ENCODE assay signal across 1 cellular context in the genomic region with DNA sequence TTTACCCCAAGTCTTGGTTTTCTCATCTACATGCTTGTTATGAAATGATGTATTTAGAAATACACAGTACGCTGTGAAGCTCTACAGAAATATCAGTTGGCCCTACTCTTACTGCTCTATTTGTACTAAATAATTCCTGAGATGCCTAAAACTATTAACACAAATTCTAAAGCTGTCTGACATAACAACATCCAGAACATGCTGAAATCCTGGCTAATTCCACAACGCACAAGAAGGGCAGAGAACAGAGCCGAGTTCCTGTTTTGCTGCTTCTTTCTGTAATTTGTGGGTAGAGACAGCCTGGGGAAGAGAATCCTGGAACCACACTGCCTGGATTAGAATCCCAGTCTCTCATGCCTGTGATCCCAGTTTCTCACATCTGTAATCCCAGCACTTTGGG.
TF ChIP-seq lines count a peak whose summit lies in the region.

No MANE protein-coding gene starts in this region.

TF ChIP-seq in SK-N-SH treated with all-trans-retinoic acid at 6 μM for 48 hours, 23 proteins besides CTCF, POLR2A, EP300 and RAD21:
- TF ChIP-seq, protein P1, sequence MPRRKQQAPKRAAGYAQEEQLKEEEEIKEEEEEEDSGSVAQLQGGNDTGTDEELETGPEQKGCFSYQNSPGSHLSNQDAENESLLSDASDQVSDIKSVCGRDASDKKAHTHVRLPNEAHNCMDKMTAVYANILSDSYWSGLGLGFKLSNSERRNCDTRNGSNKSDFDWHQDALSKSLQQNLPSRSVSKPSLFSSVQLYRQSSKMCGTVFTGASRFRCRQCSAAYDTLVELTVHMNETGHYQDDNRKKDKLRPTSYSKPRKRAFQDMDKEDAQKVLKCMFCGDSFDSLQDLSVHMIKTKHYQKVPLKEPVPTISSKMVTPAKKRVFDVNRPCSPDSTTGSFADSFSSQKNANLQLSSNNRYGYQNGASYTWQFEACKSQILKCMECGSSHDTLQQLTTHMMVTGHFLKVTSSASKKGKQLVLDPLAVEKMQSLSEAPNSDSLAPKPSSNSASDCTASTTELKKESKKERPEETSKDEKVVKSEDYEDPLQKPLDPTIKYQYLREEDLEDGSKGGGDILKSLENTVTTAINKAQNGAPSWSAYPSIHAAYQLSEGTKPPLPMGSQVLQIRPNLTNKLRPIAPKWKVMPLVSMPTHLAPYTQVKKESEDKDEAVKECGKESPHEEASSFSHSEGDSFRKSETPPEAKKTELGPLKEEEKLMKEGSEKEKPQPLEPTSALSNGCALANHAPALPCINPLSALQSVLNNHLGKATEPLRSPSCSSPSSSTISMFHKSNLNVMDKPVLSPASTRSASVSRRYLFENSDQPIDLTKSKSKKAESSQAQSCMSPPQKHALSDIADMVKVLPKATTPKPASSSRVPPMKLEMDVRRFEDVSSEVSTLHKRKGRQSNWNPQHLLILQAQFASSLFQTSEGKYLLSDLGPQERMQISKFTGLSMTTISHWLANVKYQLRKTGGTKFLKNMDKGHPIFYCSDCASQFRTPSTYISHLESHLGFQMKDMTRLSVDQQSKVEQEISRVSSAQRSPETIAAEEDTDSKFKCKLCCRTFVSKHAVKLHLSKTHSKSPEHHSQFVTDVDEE (CRISPR knock-in tag; IDR thresholded peaks at IDR 0.05) = no peak
- TF ChIP-seq TCF4 (CRISPR knock-in tag; IDR thresholded peaks at IDR 0.05; ENCODE audit: borderline replicate concordance) (no peak), ZC3H10 (CRISPR knock-in tag; IDR thresholded peaks at IDR 0.05) (no peak), BACH2 (CRISPR knock-in tag; IDR thresholded peaks at IDR 0.05; ENCODE audit: borderline replicate concordance) (no peak), ISL1 (CRISPR knock-in tag; IDR thresholded peaks at IDR 0.05) (no peak), CSDC2 (CRISPR knock-in tag; IDR thresholded peaks at IDR 0.05) (no peak), SNAI2 (CRISPR knock-in tag; IDR thresholded peaks at IDR 0.05) (no peak)
- TF ChIP-seq, protein P2, sequence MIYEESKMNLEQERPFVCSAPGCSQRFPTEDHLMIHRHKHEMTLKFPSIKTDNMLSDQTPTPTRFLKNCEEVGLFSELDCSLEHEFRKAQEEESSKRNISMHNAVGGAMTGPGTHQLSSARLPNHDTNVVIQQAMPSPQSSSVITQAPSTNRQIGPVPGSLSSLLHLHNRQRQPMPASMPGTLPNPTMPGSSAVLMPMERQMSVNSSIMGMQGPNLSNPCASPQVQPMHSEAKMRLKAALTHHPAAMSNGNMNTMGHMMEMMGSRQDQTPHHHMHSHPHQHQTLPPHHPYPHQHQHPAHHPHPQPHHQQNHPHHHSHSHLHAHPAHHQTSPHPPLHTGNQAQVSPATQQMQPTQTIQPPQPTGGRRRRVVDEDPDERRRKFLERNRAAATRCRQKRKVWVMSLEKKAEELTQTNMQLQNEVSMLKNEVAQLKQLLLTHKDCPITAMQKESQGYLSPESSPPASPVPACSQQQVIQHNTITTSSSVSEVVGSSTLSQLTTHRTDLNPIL (CRISPR knock-in tag; IDR thresholded peaks at IDR 0.05; ENCODE audit: low read depth) = no peak
- TF ChIP-seq, protein P3, sequence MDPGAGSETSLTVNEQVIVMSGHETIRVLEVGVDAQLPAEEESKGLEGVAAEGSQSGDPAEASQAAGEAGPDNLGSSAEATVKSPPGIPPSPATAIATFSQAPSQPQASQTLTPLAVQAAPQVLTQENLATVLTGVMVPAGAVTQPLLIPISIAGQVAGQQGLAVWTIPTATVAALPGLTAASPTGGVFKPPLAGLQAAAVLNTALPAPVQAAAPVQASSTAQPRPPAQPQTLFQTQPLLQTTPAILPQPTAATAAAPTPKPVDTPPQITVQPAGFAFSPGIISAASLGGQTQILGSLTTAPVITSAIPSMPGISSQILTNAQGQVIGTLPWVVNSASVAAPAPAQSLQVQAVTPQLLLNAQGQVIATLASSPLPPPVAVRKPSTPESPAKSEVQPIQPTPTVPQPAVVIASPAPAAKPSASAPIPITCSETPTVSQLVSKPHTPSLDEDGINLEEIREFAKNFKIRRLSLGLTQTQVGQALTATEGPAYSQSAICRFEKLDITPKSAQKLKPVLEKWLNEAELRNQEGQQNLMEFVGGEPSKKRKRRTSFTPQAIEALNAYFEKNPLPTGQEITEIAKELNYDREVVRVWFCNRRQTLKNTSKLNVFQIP (CRISPR knock-in tag; IDR thresholded peaks at IDR 0.05; ENCODE audit: borderline replicate concordance, low read depth) = no peak
- TF ChIP-seq, protein P4, sequence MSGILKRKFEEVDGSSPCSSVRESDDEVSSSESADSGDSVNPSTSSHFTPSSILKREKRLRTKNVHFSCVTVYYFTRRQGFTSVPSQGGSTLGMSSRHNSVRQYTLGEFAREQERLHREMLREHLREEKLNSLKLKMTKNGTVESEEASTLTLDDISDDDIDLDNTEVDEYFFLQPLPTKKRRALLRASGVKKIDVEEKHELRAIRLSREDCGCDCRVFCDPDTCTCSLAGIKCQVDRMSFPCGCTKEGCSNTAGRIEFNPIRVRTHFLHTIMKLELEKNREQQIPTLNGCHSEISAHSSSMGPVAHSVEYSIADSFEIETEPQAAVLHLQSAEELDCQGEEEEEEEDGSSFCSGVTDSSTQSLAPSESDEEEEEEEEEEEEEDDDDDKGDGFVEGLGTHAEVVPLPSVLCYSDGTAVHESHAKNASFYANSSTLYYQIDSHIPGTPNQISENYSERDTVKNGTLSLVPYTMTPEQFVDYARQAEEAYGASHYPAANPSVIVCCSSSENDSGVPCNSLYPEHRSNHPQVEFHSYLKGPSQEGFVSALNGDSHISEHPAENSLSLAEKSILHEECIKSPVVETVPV (CRISPR knock-in tag; IDR thresholded peaks at IDR 0.05) = no peak
